8 cellular contexts compared by ENCODE assay signal in genomic region chr6:32971581-32972352, GRCh38. TPM values are rescaled to one million over a fixed set of nuclear protein-coding genes. Genes with fewer than 3 reads are reported as not detected.
DNase-seq lines count a peak whose midpoint lies in the region; ATAC-seq and TF ChIP-seq lines count a peak whose summit lies in the region.

No MANE protein-coding gene starts in this region.

- ATAC-seq in HG02678 (IDR thresholded peaks at IDR 0.05; ENCODE audit: unreplicated experiment) (peak; percentile 54), thoracic aorta (ENCODE audit: insufficient number of reproducible peaks, low FRiP score, low read depth) (peak; percentile 73)
- peak; percentile 49 for ATAC-seq in activated naive CD8-positive, alpha-beta T cell treated with anti-CD3 and anti-CD28 coated beads, Interleukin-2, amount 10 ng/mL, durations not matched to agents 7 days and 5 days (ENCODE audit: low read depth)

- H4K20me1 ChIP-seq in osteoblast (ENCODE audit: insufficient read depth, low read length), result peaks cover 47% of the 10 kb centered on the region

- peak overlapping the region; percentile 88 for H3K4me3 ChIP-seq in GM12865 (ENCODE audit: low read depth, low read length)
- H3K4me3 ChIP-seq in osteoblast (ENCODE audit: insufficient read depth, low read length), result peak overlapping the region; percentile 95
- H3K4me3 ChIP-seq in thoracic aorta, result peak overlapping the region; percentile 86

- peaks cover 46% of the 10 kb centered on the region for H3K36me3 ChIP-seq in osteoblast (ENCODE audit: insufficient read depth, low read length)
- peaks cover 28% of the 10 kb centered on the region for H3K36me3 ChIP-seq in thoracic aorta

- H3K79me2 ChIP-seq in osteoblast (ENCODE audit: insufficient read depth, low read length), result peaks cover 64% of the 10 kb centered on the region

- H3K4me3 Mint-ChIP-seq in activated naive CD8-positive, alpha-beta T cell treated with anti-CD3 and anti-CD28 coated beads, Interleukin-2, amount 10 ng/mL, durations not matched to agents 7 days and 5 days, result peak overlapping the region; percentile 89
- peak overlapping the region; percentile 99 for H3K4me3 Mint-ChIP-seq in glutamatergic neuron (ENCODE audit: unreplicated experiment)

- H3K27ac ChIP-seq in osteoblast (ENCODE audit: low read depth, low read length), result peak overlapping the region; percentile 100
- H3K27ac ChIP-seq in thoracic aorta, result peak overlapping the region; percentile 99 to 100

- H3K36me3 Mint-ChIP-seq in activated naive CD8-positive, alpha-beta T cell treated with anti-CD3 and anti-CD28 coated beads, Interleukin-2, amount 10 ng/mL, durations not matched to agents 7 days and 5 days, result peaks cover 59% of the 10 kb centered on the region
- peaks cover 5% of the 10 kb centered on the region for H3K36me3 Mint-ChIP-seq in glutamatergic neuron (ENCODE audit: unreplicated experiment)

- H3K9me3 ChIP-seq in osteoblast (ENCODE audit: low read depth, low read length) (no peaks in the 10 kb centered on the region), thoracic aorta (no peaks in the 10 kb centered on the region)

- H3K27ac Mint-ChIP-seq in activated naive CD8-positive, alpha-beta T cell treated with anti-CD3 and anti-CD28 coated beads, Interleukin-2, amount 10 ng/mL, durations not matched to agents 7 days and 5 days, result peak overlapping the region; percentile 94
- H3K27ac Mint-ChIP-seq in glutamatergic neuron (ENCODE audit: unreplicated experiment), result peak overlapping the region; percentile 100

- no peak overlapping the region for H2AFZ ChIP-seq in osteoblast (ENCODE audit: low read length)

- POLR2A ChIA-PET in activated naive CD8-positive, alpha-beta T cell treated with anti-CD3 and anti-CD28 coated beads, Interleukin-2, amount 10 ng/mL, durations not matched to agents 7 days and 5 days (lab: Charles Lee), result interaction anchor here (0.6 to 12.7 kb wide), 60 partner anchors 9 to 1265 kb away, joined by 3 to 323 read pairs (median 5); partner anchors contain the start of genes ATF6B, B3GALT4, CUTA and DXO

- H3K27me3 ChIP-seq in osteoblast (ENCODE audit: insufficient read depth, low read length) (no peaks in the 10 kb centered on the region), thoracic aorta (replicated peaks; ENCODE audit: insufficient read depth) (no peaks in the 10 kb centered on the region)

- H3K4me2 ChIP-seq in osteoblast (ENCODE audit: insufficient read depth, low read length), result peak overlapping the region; percentile 99

- H3K27me3 Mint-ChIP-seq in activated naive CD8-positive, alpha-beta T cell treated with anti-CD3 and anti-CD28 coated beads, Interleukin-2, amount 10 ng/mL, durations not matched to agents 7 days and 5 days, result no peaks in the 10 kb centered on the region
- peaks cover 32% of the 10 kb centered on the region for H3K27me3 Mint-ChIP-seq in glutamatergic neuron (ENCODE audit: unreplicated experiment)

- H3K4me1 Mint-ChIP-seq in activated naive CD8-positive, alpha-beta T cell treated with anti-CD3 and anti-CD28 coated beads, Interleukin-2, amount 10 ng/mL, durations not matched to agents 7 days and 5 days, result peaks cover 30% of the 10 kb centered on the region
- peaks cover 18% of the 10 kb centered on the region for H3K4me1 Mint-ChIP-seq in glutamatergic neuron (ENCODE audit: low read depth, unreplicated experiment)

- H3K4me1 ChIP-seq in osteoblast (ENCODE audit: insufficient read depth, low read length) (peaks cover 42% of the 10 kb centered on the region), thoracic aorta (ENCODE audit: control insufficient read depth in 1 of 2, low read depth in 2 of 2) (peaks cover 27 to 37% of the 10 kb centered on the region in 2 donors)

- TF ChIP-seq CTCF in GM12865 (IDR thresholded peaks at IDR 0.05; ENCODE audit: insufficient read depth, low read depth, low read length, missing control alignments) (no peak), glutamatergic neuron (IDR thresholded peaks at IDR 0.05; ENCODE audit: partially characterized antibody, unreplicated experiment) (no peak), osteoblast (IDR thresholded peaks at IDR 0.05; ENCODE audit: extremely low read depth, low read depth, low read length) (no peak), thoracic aorta (IDR thresholded peaks at IDR 0.05) (peak; percentile 8)

- DNase-seq in GM12865 (ENCODE audit: low read depth), result peak; percentile 100
- DNase-seq in NCI-H1105 treated with DMSO at 0.1 percent for 48 hours (lab: John Stamatoyannopoulos, UW), result peak; percentile 100
- DNase-seq in SKM-1 treated with dmso at 0.1 percent for 144 hours (lab: John Stamatoyannopoulos, UW; ENCODE audit: unreplicated experiment), result peak; percentile 99
- DNase-seq in activated naive CD8-positive, alpha-beta T cell treated with anti-CD3 and anti-CD28 coated beads, Interleukin-2, amount 10 ng/mL, durations not matched to agents 7 days and 5 days, result peak; percentile 99
- DNase-seq in glutamatergic neuron, result peak; percentile 99
- peak; percentile 97 for DNase-seq in osteoblast (ENCODE audit: insufficient read length, low spot score, missing footprints)
- peak; percentile 97 for DNase-seq in thoracic aorta (ENCODE audit: low spot score)

- H3K9me3 Mint-ChIP-seq in activated naive CD8-positive, alpha-beta T cell treated with anti-CD3 and anti-CD28 coated beads, Interleukin-2, amount 10 ng/mL, durations not matched to agents 7 days and 5 days, result no peaks in the 10 kb centered on the region
- H3K9me3 Mint-ChIP-seq in glutamatergic neuron (ENCODE audit: unreplicated experiment), result peaks cover 36% of the 10 kb centered on the region

RNA-seq across cellular contexts. Expression of gene BRD2, which starts 3.4 kb away (rescaled TPM):
- total RNA-seq in activated naive CD8-positive, alpha-beta T cell treated with anti-CD3 and anti-CD28 coated beads, Interleukin-2, amount 10 ng/mL, durations not matched to agents 7 days and 5 days, result 100 to 1,000 TPM; 365 to 371 TPM
- total RNA-seq in glutamatergic neuron (ENCODE audit: unreplicated experiment) (213 TPM), osteoblast (116 and 119 TPM in 2 replicates), thoracic aorta (100 to 1,000 TPM; 134 to 169 TPM)

RNA-seq across cellular contexts. Expression of gene HLA-DMA, which starts 18.9 kb away (rescaled TPM):
- 10 to 100 TPM; 32.1 to 36.1 TPM for total RNA-seq in activated naive CD8-positive, alpha-beta T cell treated with anti-CD3 and anti-CD28 coated beads, Interleukin-2, amount 10 ng/mL, durations not matched to agents 7 days and 5 days
- total RNA-seq in glutamatergic neuron (ENCODE audit: unreplicated experiment) (0.76 TPM), osteoblast (9.0 and 20.0 TPM in 2 replicates), thoracic aorta (10 to 100 TPM; 41.7 to 53.2 TPM)

RNA-seq across cellular contexts. Expression of gene HLA-DMB, which starts 30.9 kb away (rescaled TPM):
- total RNA-seq in activated naive CD8-positive, alpha-beta T cell treated with anti-CD3 and anti-CD28 coated beads, Interleukin-2, amount 10 ng/mL, durations not matched to agents 7 days and 5 days, result 10 to 100 TPM; 14.0 to 14.7 TPM
- total RNA-seq in glutamatergic neuron (ENCODE audit: unreplicated experiment), result not detected
- 2.2 and 8.3 TPM in 2 replicates for total RNA-seq in osteoblast
- 10 to 100 TPM; 13.5 to 34.4 TPM for total RNA-seq in thoracic aorta

RNA-seq across cellular contexts. Expression of gene HLA-DOA, which starts 37.6 kb away (rescaled TPM):
- total RNA-seq in activated naive CD8-positive, alpha-beta T cell treated with anti-CD3 and anti-CD28 coated beads, Interleukin-2, amount 10 ng/mL, durations not matched to agents 7 days and 5 days, result 1 to 10 TPM; 7.5 to 8.3 TPM
- total RNA-seq in glutamatergic neuron (ENCODE audit: unreplicated experiment) (0.69 TPM), osteoblast (under 0.01 and 2.4 TPM in 2 replicates), thoracic aorta (10 to 100 TPM in 1 of 2 donors, 1 to 10 TPM in 1; 5.8 to 19.4 TPM)

Comparison
In these comparisons a context has a peak if more than half of its experiments do, and no peak if none do; other contexts are left out.
1. Peak in every context shown above with its lines: DNase-seq, ATAC-seq, H3K4me3 ChIP-seq and H3K27ac ChIP-seq.